Comparison of ENCODE assay signal across 12 cellular contexts in the genomic region with DNA sequence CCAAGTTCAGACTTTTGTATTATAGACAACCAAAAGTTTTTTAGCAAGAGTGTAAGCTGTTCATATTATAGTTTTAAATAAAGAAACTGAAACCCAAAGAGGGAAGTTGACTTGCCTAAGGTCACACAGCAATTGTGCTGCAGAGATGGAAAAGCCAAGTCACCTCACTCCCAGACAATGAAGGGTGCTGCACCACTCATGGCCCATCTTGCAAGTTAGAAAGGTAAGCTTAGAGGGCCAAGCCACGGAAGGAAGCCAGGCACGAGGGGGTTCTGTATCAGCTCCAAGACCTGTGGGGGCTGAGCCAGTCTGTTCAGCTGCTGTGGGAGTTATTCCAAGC. TPM values are rescaled to one million over a fixed set of nuclear protein-coding genes. Genes with fewer than 3 reads are reported as not detected.
DNase-seq lines count a peak whose midpoint lies in the region; ATAC-seq, FAIRE-seq and TF ChIP-seq lines count a peak whose summit lies in the region.
"Had no signal": no experiment of that assay in that cellular context is flagged by ENCODE, and none has a peak within 500 bp of the region (broad histone marks: within the 10 kb centered on the region; RNA-seq: fewer than 3 reads in every experiment).

No MANE protein-coding gene starts in this region.

- no peak for FAIRE-seq in GM12878 (lab: Jason Lieb, UNC)
- FAIRE-seq: GM12892 had no signal

- H3K4me2 ChIP-seq in GM12878 (ENCODE audit: control insufficient read depth, insufficient read depth): 0 out of 2 replicates have a peak overlapping the region, but pooled peaks have one; percentile 9

- in situ Hi-C loops in GM12878 (cut with MboI): no loop called here

- H3K27ac ChIP-seq in GM12878 (ENCODE audit: control insufficient read depth, insufficient read depth) (no peak overlapping the region), psoas muscle (no peak overlapping the region)

- 3% methylated on average over 2 of the region's 2 CpGs for WGBS in GM12878 (ENCODE audit: insufficient coverage, insufficient replicate concordance, low lambda C conversion rate, missing lambda C conversion rate)
- WGBS in psoas muscle, 3 donors: 44 to 52% (median 47%) methylated on average over 2 of the region's 2 CpGs

- TF ChIP-seq CTCF in GM12878 (IDR thresholded peaks at IDR 0.05 in 2 of 3, conservative IDR thresholded peaks at IDR 0.05 in 1 of 3; ENCODE audit: control insufficient read depth in 2 of 3, extremely low read depth in 1 of 3, insufficient read depth in 1 of 3, low read depth in 3 of 3, low read length in 3 of 3): no peak
- no peak for TF ChIP-seq CTCF in omental fat pad (IDR thresholded peaks at IDR 0.05)
- TF ChIP-seq CTCF in BE2C (IDR thresholded peaks at IDR 0.05; ENCODE audit: low read depth, low read length): no peak
- TF ChIP-seq CTCF in psoas muscle (IDR thresholded peaks at IDR 0.05): no peak

- no peak overlapping the region for H2AFZ ChIP-seq in GM12878 (ENCODE audit: control insufficient read depth, low read depth, low read length)

- intact Hi-C loops in GM12878 (cut with micrococcal nuclease; ENCODE audit: unreplicated experiment) (no loop called here), psoas muscle (cut with DNase I) (no loop called here)

- RAD21 ChIA-PET in GM12878 (lab: Charles Lee; ENCODE audit: unreplicated experiment): interaction anchor here (1.4 kb wide), 1 partner anchor 29 kb away, joined by 5 read pairs; no protein-coding TSS in a partner anchor

- no peak for TF ChIP-seq POLR2A in GM12878 (IDR thresholded peaks at IDR 0.05; ENCODE audit: low read depth, low read length)

- DNase-seq in GM12878 (ENCODE audit: low read depth, low spot score) (no peak), omental fat pad (ENCODE audit: low spot score) (no peak), GF-D8 (lab: John Stamatoyannopoulos, UW) (no peak), BE2C (no peak), psoas muscle (no peak)
- DNase-seq: esophagus squamous epithelium, NCI-H187 treated with DMSO at 0.1 percent for 48 hours had no signal

- H3K9me3 ChIP-seq in GM12878 (replicated peaks; ENCODE audit: control insufficient read depth, insufficient read depth, low read length) (no peaks in the 10 kb centered on the region), BE2C (no peaks in the 10 kb centered on the region; the same call in 1 of the 2 replicates), psoas muscle (no peaks in the 10 kb centered on the region)
- H3K9me3 ChIP-seq: esophagus squamous epithelium had no signal

- peaks cover 4% of the 10 kb centered on the region for H3K4me1 ChIP-seq in GM12878 (ENCODE audit: control insufficient read depth, insufficient read depth, low read length)
- H3K4me1 ChIP-seq in BE2C: no peaks in the 10 kb centered on the region
- H3K4me1 ChIP-seq in psoas muscle: no peaks in the 10 kb centered on the region

- H3K9ac ChIP-seq in GM12878 (ENCODE audit: control insufficient read depth, insufficient read depth, low read length): no peak overlapping the region

- no peak for TF ChIP-seq EP300 in GM12878 (IDR thresholded peaks at IDR 0.05; ENCODE audit: borderline replicate concordance in 1 of 2, control insufficient read depth in 1 of 2, low read depth in 2 of 2, low read length in 2 of 2)

- no peaks in the 10 kb centered on the region for H4K20me1 ChIP-seq in GM12878 (ENCODE audit: control insufficient read depth, insufficient read depth)

- H3K36me3 ChIP-seq in GM12878 (ENCODE audit: control insufficient read depth in 2 of 2, insufficient read depth in 2 of 2, low read length in 1 of 2) (no peaks in the 10 kb centered on the region), BE2C (no peaks in the 10 kb centered on the region), psoas muscle (ENCODE audit: insufficient read depth in 1 of 2, low read depth in 1 of 2) (no peaks in the 10 kb centered on the region)
- H3K36me3 ChIP-seq: esophagus squamous epithelium had no signal

- H3K27me3 ChIP-seq in GM12878 (replicated peaks in 1 of 2; ENCODE audit: control insufficient read depth in 2 of 2, insufficient read depth in 2 of 2, low read length in 1 of 2) (peaks cover 10 to 13% of the 10 kb centered on the region in 2 experiments), BE2C (peaks cover 39% of the 10 kb centered on the region), psoas muscle (ENCODE audit: insufficient read depth in 3 of 3, low read length in 2 of 3) (peaks cover 0 to 18% (median 7%) of the 10 kb centered on the region in 3 donors)

- POLR2A ChIA-PET in GM12878 (lab: Charles Lee): no interaction called here

- H3K4me3 ChIP-seq in GM12878 (no peak overlapping the region), BE2C (ENCODE audit: low read depth, low read length) (no peak overlapping the region), psoas muscle (no peak overlapping the region)

- CTCF ChIA-PET in GM12878 (lab: Yijun Ruan, JAX): interaction anchor here (0.6 to 2.7 kb wide), 4 partner anchors 13 to 29 kb away, joined by 3 to 18 read pairs (median 4); no protein-coding TSS in a partner anchor

- no TSS peak for BruUV-seq in GM12878 (replicated peaks; lab: Mats Ljungman, UMichigan)

- no peak for TF ChIP-seq RAD21 in GM12878 (IDR thresholded peaks at IDR 0.05; ENCODE audit: insufficient read depth, low read depth, low read length)

- no peaks in the 10 kb centered on the region for H3K79me2 ChIP-seq in GM12878 (ENCODE audit: control insufficient read depth, insufficient read depth, low read length)

- SMC1A ChIA-PET in GM12878 (lab: Charles Lee; ENCODE audit: uncharacterized antibody, unreplicated experiment): interaction anchor here (1.0 kb wide), 2 partner anchors 13 to 29 kb away, joined by 3 to 4 read pairs; no protein-coding TSS in a partner anchor

- peak; percentile 70 for ATAC-seq in GM18517 (IDR thresholded peaks at IDR 0.05; ENCODE audit: unreplicated experiment)
- peak; percentile 86 for ATAC-seq in GM21390 (IDR thresholded peaks at IDR 0.05; ENCODE audit: unreplicated experiment)
- ATAC-seq in HG03378 (IDR thresholded peaks at IDR 0.05; ENCODE audit: unreplicated experiment): peak; percentile 88
- ATAC-seq in GM12878: peak; percentile 84
- no peak for ATAC-seq in omental fat pad (ENCODE audit: low FRiP score)
- no peak for ATAC-seq in psoas muscle

RNA-seq across cellular contexts. Expression of a gene that starts 0.9 kb away (rescaled TPM):
- total RNA-seq in GM12878 (2013; cell fraction: nucleolus; rRNA removed): not detected in 2 replicates
- total RNA-seq in GM12878 (2014; rRNA removed): not detected in 2 replicates
- not detected in 2 replicates for total RNA-seq in GM12878 (2014; rRNA removed; fragmentation: Illumina TruSeq; extraction: Trizol)
- total RNA-seq in GM12878 (2021): not detected in 2 replicates
- polyA plus RNA-seq in GM12878 (2011; ENCODE audit: low read depth): not detected
- polyA plus RNA-seq in GM12878 (2011; rRNA removed): not detected in 2 replicates
- polyA plus RNA-seq in GM12878 (2011; cell fraction: cytosol; rRNA removed): not detected in 2 replicates
- not detected in 2 replicates for polyA plus RNA-seq in GM12878 (2011; cell fraction: nucleus; rRNA removed)
- polyA plus RNA-seq in GM12878 (2012): not detected in 2 replicates
- polyA plus RNA-seq in GM12878 (2014; fragmentation: Illumina TruSeq; extraction: Trizol): not detected in 2 replicates
- polyA plus RNA-seq in GM12878 (2014; fragmentation: Nextera tagmentation; extraction: Ambion mirVana): not detected
- not detected in 2 replicates for polyA plus RNA-seq in GM12878 (2014; rRNA removed)
- polyA plus RNA-seq in GM12878 (2016; fragmentation: Nextera tagmentation; extraction: Ambion mirVana): not detected
- polyA minus RNA-seq in GM12878 (2011; rRNA and poly(A)+ RNA removed): not detected in 2 replicates
- polyA minus RNA-seq in GM12878 (2011; cell fraction: cytosol; rRNA and poly(A)+ RNA removed): not detected in 2 replicates
- not detected in 2 replicates for polyA minus RNA-seq in GM12878 (2011; cell fraction: nucleus; rRNA and poly(A)+ RNA removed)
- 1 to 10 TPM in 1 of 4 donors, not detected in 3; 2.7 TPM for total RNA-seq in omental fat pad
- polyA plus RNA-seq in BE2C (2012; ENCODE audit: insufficient read depth, insufficient read length, low read depth): not detected
- total RNA-seq in psoas muscle: not detected
- under 1 TPM in 1 of 3 donors, not detected in 2; 0.18 TPM for polyA plus RNA-seq in psoas muscle
- total RNA-seq: esophagus squamous epithelium, myocyte had no signal

RNA-seq across cellular contexts. Expression of a gene that starts 1.0 kb away (rescaled TPM):
- not detected in 2 replicates for total RNA-seq in GM12878 (2013; cell fraction: nucleolus; rRNA removed)
- not detected in 2 replicates for total RNA-seq in GM12878 (2014; rRNA removed)
- not detected in 2 replicates for total RNA-seq in GM12878 (2014; rRNA removed; fragmentation: Illumina TruSeq; extraction: Trizol)
- not detected in 2 replicates for total RNA-seq in GM12878 (2021)
- polyA plus RNA-seq in GM12878 (2011; ENCODE audit: low read depth): not detected
- not detected in 2 replicates for polyA plus RNA-seq in GM12878 (2011; rRNA removed)
- not detected in 2 replicates for polyA plus RNA-seq in GM12878 (2011; cell fraction: cytosol; rRNA removed)
- polyA plus RNA-seq in GM12878 (2011; cell fraction: nucleus; rRNA removed): not detected in 2 replicates
- polyA plus RNA-seq in GM12878 (2012): not detected in 2 replicates
- not detected in 2 replicates for polyA plus RNA-seq in GM12878 (2014; fragmentation: Illumina TruSeq; extraction: Trizol)
- not detected for polyA plus RNA-seq in GM12878 (2014; fragmentation: Nextera tagmentation; extraction: Ambion mirVana)
- not detected in 2 replicates for polyA plus RNA-seq in GM12878 (2014; rRNA removed)
- not detected for polyA plus RNA-seq in GM12878 (2016; fragmentation: Nextera tagmentation; extraction: Ambion mirVana)
- not detected in 2 replicates for polyA minus RNA-seq in GM12878 (2011; rRNA and poly(A)+ RNA removed)
- not detected in 2 replicates for polyA minus RNA-seq in GM12878 (2011; cell fraction: cytosol; rRNA and poly(A)+ RNA removed)
- polyA minus RNA-seq in GM12878 (2011; cell fraction: nucleus; rRNA and poly(A)+ RNA removed): not detected in 2 replicates
- 10 to 100 TPM in 1 of 4 donors, 1 to 10 TPM in 2, not detected in 1; 1.6 to 12.3 (median 4.0) TPM for total RNA-seq in omental fat pad
- not detected for polyA plus RNA-seq in BE2C (2012; ENCODE audit: insufficient read depth, insufficient read length, low read depth)
- total RNA-seq in psoas muscle: 1 to 10 TPM in 2 of 4 donors, under 1 TPM in 2; 0.91 to 2.0 (median 0.97) TPM
- 1 to 10 TPM in 2 of 3 donors, under 1 TPM in 1; 0.93 to 2.8 (median 1.4) TPM for polyA plus RNA-seq in psoas muscle

RNA-seq across cellular contexts. Expression of a gene that starts 33.6 kb away (rescaled TPM):
- not detected in 2 replicates for total RNA-seq in GM12878 (2013; cell fraction: nucleolus; rRNA removed)
- total RNA-seq in GM12878 (2014; rRNA removed) (not detected in 2 replicates), GM12878 (2014; rRNA removed; fragmentation: Illumina TruSeq; extraction: Trizol) (not detected in 2 replicates), GM12878 (2021) (not detected in 2 replicates), omental fat pad (not detected), psoas muscle (not detected)
- polyA plus RNA-seq in GM12878 (2011; ENCODE audit: low read depth): not detected
- polyA plus RNA-seq in GM12878 (2011; rRNA removed) (not detected in 2 replicates), GM12878 (2014; fragmentation: Illumina TruSeq; extraction: Trizol) (not detected in 2 replicates), GM12878 (2014; fragmentation: Nextera tagmentation; extraction: Ambion mirVana) (not detected), GM12878 (2014; rRNA removed) (not detected in 2 replicates), GM12878 (2016; fragmentation: Nextera tagmentation; extraction: Ambion mirVana) (not detected), psoas muscle (not detected)
- polyA plus RNA-seq in GM12878 (2011; cell fraction: cytosol; rRNA removed): not detected in 2 replicates
- polyA plus RNA-seq in GM12878 (2011; cell fraction: nucleus; rRNA removed): not detected in 2 replicates
- not detected in 2 replicates for polyA plus RNA-seq in GM12878 (2012)
- not detected in 2 replicates for polyA minus RNA-seq in GM12878 (2011; rRNA and poly(A)+ RNA removed)
- not detected in 2 replicates for polyA minus RNA-seq in GM12878 (2011; cell fraction: cytosol; rRNA and poly(A)+ RNA removed)
- polyA minus RNA-seq in GM12878 (2011; cell fraction: nucleus; rRNA and poly(A)+ RNA removed): not detected in 2 replicates
- not detected for polyA plus RNA-seq in BE2C (2012; ENCODE audit: insufficient read depth, insufficient read length, low read depth)
- total RNA-seq: esophagus squamous epithelium, myocyte had no signal

RNA-seq across cellular contexts. Expression of a gene that starts 40.2 kb away (rescaled TPM):
- 153 and 154 TPM in 2 replicates for total RNA-seq in GM12878 (2013; cell fraction: nucleolus; rRNA removed)
- total RNA-seq in GM12878 (2014; rRNA removed) (39.6 and 57.8 TPM in 2 replicates), GM12878 (2014; rRNA removed; fragmentation: Illumina TruSeq; extraction: Trizol) (59.2 and 62.5 TPM in 2 replicates), GM12878 (2021) (106 and 123 TPM in 2 replicates), omental fat pad (100 to 1,000 TPM in 1 of 4 donors, 10 to 100 TPM in 3; 59.7 to 113 (median 83.4) TPM), psoas muscle (10 to 100 TPM; 32.4 to 62.5 (median 49.2) TPM)
- 80.2 TPM for polyA plus RNA-seq in GM12878 (2011; ENCODE audit: low read depth)
- polyA plus RNA-seq in GM12878 (2011; rRNA removed) (48.7 and 89.4 TPM in 2 replicates), GM12878 (2014; fragmentation: Illumina TruSeq; extraction: Trizol) (66.1 and 74.0 TPM in 2 replicates), GM12878 (2014; fragmentation: Nextera tagmentation; extraction: Ambion mirVana) (10 to 100 TPM in 1 of 2 experiments, 1 to 10 TPM in 1; 4.8 to 17.5 TPM), GM12878 (2014; rRNA removed) (95.2 and 98.5 TPM in 2 replicates), GM12878 (2016; fragmentation: Nextera tagmentation; extraction: Ambion mirVana) (100 to 1,000 TPM; 177 to 185 TPM), psoas muscle (100 to 1,000 TPM in 1 of 3 donors, 10 to 100 TPM in 2; 44.0 to 112 (median 48.4) TPM)
- polyA plus RNA-seq in GM12878 (2011; cell fraction: cytosol; rRNA removed): 77.5 and 90.4 TPM in 2 replicates
- polyA plus RNA-seq in GM12878 (2011; cell fraction: nucleus; rRNA removed): 105 and 115 TPM in 2 replicates
- polyA plus RNA-seq in GM12878 (2012): 77.8 and 94.7 TPM in 2 replicates
- polyA minus RNA-seq in GM12878 (2011; rRNA and poly(A)+ RNA removed): 91.0 and 95.2 TPM in 2 replicates
- polyA minus RNA-seq in GM12878 (2011; cell fraction: cytosol; rRNA and poly(A)+ RNA removed): 30.7 and 40.6 TPM in 2 replicates
- polyA minus RNA-seq in GM12878 (2011; cell fraction: nucleus; rRNA and poly(A)+ RNA removed): 57.9 and 112 TPM in 2 replicates
- polyA plus RNA-seq in BE2C (2012; ENCODE audit: insufficient read depth, insufficient read length, low read depth): 295 TPM

Comparison
In these comparisons a context has a peak if more than half of its experiments do, and no peak if none do; other contexts are left out.
1. ATAC-seq: peak in GM18517 (single experiment), GM21390 (single experiment), HG03378 (single experiment) and GM12878 (single experiment); none in omental fat pad (single experiment) and psoas muscle (0 of 4).